8 cellular contexts compared by ENCODE assay signal in the genomic region with DNA sequence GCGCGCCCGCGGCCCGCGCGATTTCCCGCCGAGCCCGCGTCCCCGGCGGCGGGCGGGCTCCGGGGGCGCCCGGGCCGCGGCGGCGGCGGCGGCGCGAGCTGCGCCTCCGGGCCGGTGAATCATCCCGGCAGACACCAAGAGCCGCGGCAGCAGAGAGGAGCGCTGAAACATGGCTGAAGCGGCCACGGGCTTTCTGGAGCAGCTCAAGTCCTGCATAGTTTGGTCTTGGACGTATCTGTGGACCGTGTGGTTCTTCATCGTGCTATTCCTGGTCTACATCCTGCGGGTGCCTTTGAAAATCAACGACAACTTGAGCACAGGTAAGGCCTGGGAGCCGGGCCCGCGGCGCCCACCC. TPM values are rescaled to one million over a fixed set of nuclear protein-coding genes. Genes with fewer than 3 reads are reported as not detected.
A peak's percentile ranks its signal among the peaks of the same experiment; 100 is the strongest.
DNase-seq lines count a peak whose midpoint lies in the region; ATAC-seq and TF ChIP-seq lines count a peak whose summit lies in the region.

A gene with protein sequence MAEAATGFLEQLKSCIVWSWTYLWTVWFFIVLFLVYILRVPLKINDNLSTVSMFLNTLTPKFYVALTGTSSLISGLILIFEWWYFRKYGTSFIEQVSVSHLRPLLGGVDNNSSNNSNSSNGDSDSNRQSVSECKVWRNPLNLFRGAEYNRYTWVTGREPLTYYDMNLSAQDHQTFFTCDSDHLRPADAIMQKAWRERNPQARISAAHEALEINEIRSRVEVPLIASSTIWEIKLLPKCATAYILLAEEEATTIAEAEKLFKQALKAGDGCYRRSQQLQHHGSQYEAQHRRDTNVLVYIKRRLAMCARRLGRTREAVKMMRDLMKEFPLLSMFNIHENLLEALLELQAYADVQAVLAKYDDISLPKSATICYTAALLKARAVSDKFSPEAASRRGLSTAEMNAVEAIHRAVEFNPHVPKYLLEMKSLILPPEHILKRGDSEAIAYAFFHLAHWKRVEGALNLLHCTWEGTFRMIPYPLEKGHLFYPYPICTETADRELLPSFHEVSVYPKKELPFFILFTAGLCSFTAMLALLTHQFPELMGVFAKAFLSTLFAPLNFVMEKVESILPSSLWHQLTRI (plus strand): TSS at position 130 of the 355 bp plus-strand sequence. CDS start 40 bp downstream, at position 170.

- 0 to 1% (median 0%) methylated on average over 40 to 44 of the region's 44 CpGs for WGBS in adipose tissue, 3 donors
- under 1% methylated on average over 44 of the region's 44 CpGs for WGBS in prostate gland
- WGBS in upper lobe of left lung, 2 donors = 0% methylated on average over 41 of the region's 44 CpGs; no CpG with 5 or more reads in 1 of the 2 donors

- H3K4me3 ChIP-seq in DOHH2 (ENCODE audit: low read length) = peak within 1 kb of the TSS; percentile 89
- peak within 1 kb of the TSS; percentile 92 for H3K4me3 ChIP-seq in left ventricle myocardium inferior
- peak within 1 kb of the TSS; percentile 93 to 97 for H3K4me3 ChIP-seq in prostate gland
- peak within 1 kb of the TSS; percentile 72 to 92 (median 87) for H3K4me3 ChIP-seq in upper lobe of left lung

- TF ChIP-seq POLR2A in prostate gland (IDR thresholded peaks at IDR 0.05) (no peak), upper lobe of left lung (IDR thresholded peaks at IDR 0.05) (peak in 1 of 4 donors; percentile 45)

- H3K27ac ChIP-seq in DOHH2 (ENCODE audit: low read depth, low read length) (peak within 1 kb of the TSS; percentile 53), adipose tissue (ENCODE audit: low read depth, low read length) (peak within 1 kb of the TSS; percentile 99), left ventricle myocardium inferior (replicated peaks) (peak within 1 kb of the TSS; percentile 100), prostate gland (peak within 1 kb of the TSS; percentile 97 to 98), upper lobe of left lung (peak within 1 kb of the TSS; percentile 98 to 100 (median 99))

- TF ChIP-seq CTCF in DOHH2 (IDR thresholded peaks at IDR 0.05; ENCODE audit: low read depth, low read length, poor library complexity, severe bottlenecking) (no peak), left ventricle myocardium inferior (IDR thresholded peaks at IDR 0.05; ENCODE audit: borderline replicate concordance) (no peak), prostate gland (IDR thresholded peaks at IDR 0.05) (no peak), upper lobe of left lung (IDR thresholded peaks at IDR 0.05) (no peak)

- DNase-seq in Kasumi-1 (lab: John Stamatoyannopoulos, UW) (peak; percentile 58 to 64), SW480 (ENCODE audit: low spot score) (peak; percentile 83), left ventricle myocardium inferior (peak; percentile 51), prostate gland (ENCODE audit: low spot score) (peak; percentile 53), upper lobe of left lung (peak; percentile 64 to 92)

- H3K27me3 ChIP-seq in DOHH2 (ENCODE audit: control insufficient read depth, low read length) (no peaks in the 10 kb centered on the region), left ventricle myocardium inferior (ENCODE audit: low read depth) (no peaks in the 10 kb centered on the region), prostate gland (replicated peaks; ENCODE audit: insufficient read depth) (no peaks in the 10 kb centered on the region), upper lobe of left lung (no peaks in the 10 kb centered on the region)

- peaks cover 11% of the 10 kb centered on the region for H3F3A ChIP-seq in DOHH2 (ENCODE audit: control insufficient read depth, insufficient read depth)

- H3K9me2 ChIP-seq in DOHH2 (replicated peaks; ENCODE audit: control insufficient read depth, low read length) = no peaks in the 10 kb centered on the region

- intact Hi-C loops in left ventricle myocardium inferior (cut with micrococcal nuclease) = no loop called here
- intact Hi-C loops in prostate gland (cut with DNase I) = no loop called here

- ATAC-seq in GM21717 (IDR thresholded peaks at IDR 0.05; ENCODE audit: unreplicated experiment) = peak; percentile 46
- peak; percentile 6 to 85 for ATAC-seq in upper lobe of left lung (ENCODE audit: low FRiP score in 2 of 2)

- H3K4me1 ChIP-seq in DOHH2 (ENCODE audit: control insufficient read depth, low read length) (peaks cover 38% of the 10 kb centered on the region), left ventricle myocardium inferior (peaks cover 57% of the 10 kb centered on the region), prostate gland (replicated peaks) (peaks cover 4% of the 10 kb centered on the region), upper lobe of left lung (peaks cover 33 to 41% (median 35%) of the 10 kb centered on the region in 4 donors)

- H3K9me3 ChIP-seq in DOHH2 (ENCODE audit: control insufficient read depth, insufficient read depth, low read length) (no peaks in the 10 kb centered on the region), left ventricle myocardium inferior (replicated peaks) (no peaks in the 10 kb centered on the region), prostate gland (no peaks in the 10 kb centered on the region), upper lobe of left lung (no peaks in the 10 kb centered on the region)

- peak within 1 kb of the TSS; percentile 92 for H3K4me2 ChIP-seq in DOHH2 (ENCODE audit: low read length)

- peaks cover 21% of the 10 kb centered on the region for H3K79me2 ChIP-seq in DOHH2 (ENCODE audit: control insufficient read depth, low read length)

- TF ChIP-seq EP300 in upper lobe of left lung (IDR thresholded peaks at IDR 0.05) = no peak

- no peaks in the 10 kb centered on the region for H3K36me3 ChIP-seq in DOHH2 (ENCODE audit: control insufficient read depth, low read length)
- H3K36me3 ChIP-seq in left ventricle myocardium inferior = no peaks in the 10 kb centered on the region
- no peaks in the 10 kb centered on the region for H3K36me3 ChIP-seq in prostate gland
- H3K36me3 ChIP-seq in upper lobe of left lung = no peaks in the 10 kb centered on the region

- no peaks in the 10 kb centered on the region for H4K20me1 ChIP-seq in DOHH2 (ENCODE audit: control insufficient read depth, insufficient read depth, low read depth, low read length)

RNA-seq across cellular contexts. Expression of the gene that starts here (rescaled TPM):
- polyA plus RNA-seq in adipose tissue = 10 to 100 TPM; 12.4 to 17.4 (median 15.3) TPM
- total RNA-seq in left ventricle myocardium inferior = 28.5 TPM
- 10 to 100 TPM; 18.7 to 27.5 TPM for total RNA-seq in prostate gland
- total RNA-seq in upper lobe of left lung = 100 to 1,000 TPM in 2 of 6 donors, 10 to 100 TPM in 4; 36.0 to 135 (median 73.4) TPM

Comparison
In these comparisons a context has a peak if more than half of its experiments do, and no peak if none do; other contexts are left out.
1. Peak in every context shown above with its lines: DNase-seq, ATAC-seq, H3K4me3 ChIP-seq and H3K27ac ChIP-seq.